ENCODE assay signal across 8 cellular contexts in genomic region chr1:231528175-231529029, GRCh38.
DNase-seq lines count a peak whose midpoint lies in the region; ATAC-seq and FAIRE-seq lines count a peak whose summit lies in the region.

A gene with protein sequence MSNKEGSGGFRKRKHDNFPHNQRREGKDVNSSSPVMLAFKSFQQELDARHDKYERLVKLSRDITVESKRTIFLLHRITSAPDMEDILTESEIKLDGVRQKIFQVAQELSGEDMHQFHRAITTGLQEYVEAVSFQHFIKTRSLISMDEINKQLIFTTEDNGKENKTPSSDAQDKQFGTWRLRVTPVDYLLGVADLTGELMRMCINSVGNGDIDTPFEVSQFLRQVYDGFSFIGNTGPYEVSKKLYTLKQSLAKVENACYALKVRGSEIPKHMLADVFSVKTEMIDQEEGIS (plus strand): TSS chr1:231528669. CDS start chr1:231528811, 142 bp downstream.

- DNase-seq in AG08396 (ENCODE audit: low spot score), result peak; percentile 96
- peak; percentile 91 for DNase-seq in NCI-H446 treated with DMSO at 0.1 percent for 48 hours (lab: John Stamatoyannopoulos, UW)
- peak; percentile 94 for DNase-seq in cerebellar cortex (ENCODE audit: low spot score)
- DNase-seq in stimulated activated CD4-positive, alpha-beta T cell treated with anti-CD3 and anti-CD28 coated beads, Interleukin-12 subunit alpha, Interleukin-12 subunit beta, amount 100 ng/mL, for 4 hours, result peak; percentile 86

- FAIRE-seq in islet of Langerhans (lab: Jason Lieb, UNC), result peak; percentile 43

- ATAC-seq in GM19023 (IDR thresholded peaks at IDR 0.05; ENCODE audit: unreplicated experiment) (peak; percentile 98), HG03280 (IDR thresholded peaks at IDR 0.05; ENCODE audit: unreplicated experiment) (peak; percentile 98)
- peak; percentile 95 for ATAC-seq in activated CD4-positive, CD25-positive, alpha-beta regulatory T cell treated with anti-CD3 and anti-CD28 coated beads, Interleukin-2, amount 50 U/mL, for 24 hours

Comparison
In these comparisons a context has a peak if more than half of its experiments do, and no peak if none do; other contexts are left out.
1. Peak in every context shown above with its lines: DNase-seq and ATAC-seq.